ENCODE assay signal across 8 cellular contexts in genomic region chr2:69616755-69617154, GRCh38. TPM values are rescaled to one million over a fixed set of nuclear protein-coding genes. Genes with fewer than 3 reads are reported as not detected.
A peak's percentile ranks its signal among the peaks of the same experiment; 100 is the strongest.
DNase-seq lines count a peak whose midpoint lies in the region; ATAC-seq and TF ChIP-seq lines count a peak whose summit lies in the region.

No MANE protein-coding gene starts in this region.

- H3K36me3 ChIP-seq in CD8-positive, alpha-beta memory T cell (ENCODE audit: insufficient read depth, low read length): peaks cover 10% of the 10 kb centered on the region

- H3K27me3 Mint-ChIP-seq in CD8-positive, alpha-beta memory T cell: no peaks in the 10 kb centered on the region

- H3K9me3 ChIP-seq in CD8-positive, alpha-beta memory T cell (ENCODE audit: low read length): no peaks in the 10 kb centered on the region

- DNase-seq in CD8-positive, alpha-beta memory T cell: peak in 4 of 5 donors; percentile 16 to 70 (median 39)
- peak; percentile 45 to 51 for DNase-seq in activated CD4-positive, alpha-beta T cell treated with anti-CD3 and anti-CD28 coated beads for 4 hours
- DNase-seq in glomerular visceral epithelial cell (ENCODE audit: extremely low spot score): peak; percentile 28
- DNase-seq in inferior parietal cortex (ENCODE audit: extremely low spot score): no peak
- DNase-seq in coronary artery (ENCODE audit: low spot score): no peak
- DNase-seq in DMS79 (lab: John Stamatoyannopoulos, UW): no peak

- peaks cover 6 to 32% (median 14%) of the 10 kb centered on the region in 3 donors for H3K36me3 Mint-ChIP-seq in CD8-positive, alpha-beta memory T cell

- POLR2A ChIA-PET in CD8-positive, alpha-beta memory T cell (lab: Charles Lee): no interaction called here

- CTCF ChIA-PET in CD8-positive, alpha-beta memory T cell (lab: Charles Lee): interaction anchor here (1.1 kb wide), 1 partner anchor 11 kb away, joined by 3 read pairs; no protein-coding TSS in a partner anchor

- no peaks in the 10 kb centered on the region for H3K9me3 Mint-ChIP-seq in CD8-positive, alpha-beta memory T cell

- H3K27ac ChIP-seq in CD8-positive, alpha-beta memory T cell (ENCODE audit: low read depth, low read length): no peak overlapping the region
- H3K27ac ChIP-seq in coronary artery: no peak overlapping the region

- peak overlapping the region in 6 of 8 donors; percentile 3 to 89 (median 82) for H3K27ac Mint-ChIP-seq in CD8-positive, alpha-beta memory T cell

- TF ChIP-seq CTCF in coronary artery (IDR thresholded peaks at IDR 0.05): no peak

- H3K4me1 Mint-ChIP-seq in CD8-positive, alpha-beta memory T cell: peaks cover 0 to 43% (median 0%) of the 10 kb centered on the region in 3 donors

- H3K27me3 ChIP-seq in CD8-positive, alpha-beta memory T cell (ENCODE audit: insufficient read depth, low read length, poor library complexity, severe bottlenecking): no peaks in the 10 kb centered on the region

- H3K4me1 ChIP-seq in CD8-positive, alpha-beta memory T cell (ENCODE audit: insufficient read depth, low read length): peaks cover 84% of the 10 kb centered on the region

- no peak overlapping the region for H3K4me3 ChIP-seq in CD8-positive, alpha-beta memory T cell (ENCODE audit: low read length)
- H3K4me3 ChIP-seq in coronary artery: no peak overlapping the region

- H3K4me3 Mint-ChIP-seq in CD8-positive, alpha-beta memory T cell: peak overlapping the region in 6 of 7 donors; percentile 39 to 71 (median 50)

- peak; percentile 46 for ATAC-seq in HG02588 (IDR thresholded peaks at IDR 0.05; ENCODE audit: unreplicated experiment)
- ATAC-seq in GM19467 (IDR thresholded peaks at IDR 0.05; ENCODE audit: unreplicated experiment): no peak

RNA-seq across cellular contexts. Expression of gene AAK1, which starts 26.8 kb away (rescaled TPM):
- total RNA-seq in CD8-positive, alpha-beta memory T cell: 10 to 100 TPM; 71.7 to 74.0 TPM
- polyA plus RNA-seq in CD8-positive, alpha-beta memory T cell: 114 TPM

Comparison
In these comparisons a context has a peak if more than half of its experiments do, and no peak if none do; other contexts are left out.
1. DNase-seq: peak in CD8-positive, alpha-beta memory T cell (4 of 5), activated CD4-positive, alpha-beta T cell treated with anti-CD3 and anti-CD28 coated beads for 4 hours (2 of 2) and glomerular visceral epithelial cell (single experiment); none in inferior parietal cortex (single experiment), coronary artery (single experiment) and DMS79 (single experiment).